Comparison of ENCODE assay signal across 7 cellular contexts in genomic region chr3:173529062-173529711, GRCh38.
A peak's percentile ranks its signal among the peaks of the same experiment; 100 is the strongest.
DNase-seq lines count a peak whose midpoint lies in the region; ATAC-seq and TF ChIP-seq lines count a peak whose summit lies in the region.

No MANE protein-coding gene starts in this region.

- POLR2A ChIA-PET in HEK293 (lab: Yijun Ruan, JAX): no interaction called here

- H3K4me3 ChIP-seq in HEK293 (ENCODE audit: low read depth, low read length): no peak overlapping the region
- no peak overlapping the region for H3K4me3 ChIP-seq in thyroid gland (replicated peaks in 1 of 3)
- H3K4me3 ChIP-seq in heart right ventricle: no peak overlapping the region

- CTCF ChIA-PET in HEK293 (lab: Yijun Ruan, JAX): interaction anchor here (0.6 to 2.2 kb wide), 7 partner anchors 14 to 655 kb away, joined by 3 to 7 read pairs (median 3); no protein-coding TSS in a partner anchor

- H3K27me3 ChIP-seq in thyroid gland (no peaks in the 10 kb centered on the region), heart right ventricle (no peaks in the 10 kb centered on the region)

- WGBS in thyroid gland, 2 donors: 36 to 49% methylated on average over 8 of the region's 8 CpGs
- 47 to 50% methylated on average over 8 of the region's 8 CpGs for WGBS in heart right ventricle, 2 donors

- H3K9me3 ChIP-seq in HEK293 (ENCODE audit: control insufficient read depth, insufficient read depth, low read depth, low read length) (no peaks in the 10 kb centered on the region), thyroid gland (no peaks in the 10 kb centered on the region), heart right ventricle (peaks cover 0 to 51% (median 20%) of the 10 kb centered on the region in 11 donors)

- H3K27ac ChIP-seq in HEK293 (ENCODE audit: extremely low read depth, low read depth, low read length): no peak overlapping the region
- H3K27ac ChIP-seq in thyroid gland: no peak overlapping the region
- H3K27ac ChIP-seq in heart right ventricle: no peak overlapping the region

- no peak for TF ChIP-seq POLR2A in thyroid gland (IDR thresholded peaks at IDR 0.05)

- peak; percentile 15 for DNase-seq in M059J (ENCODE audit: low read depth)
- DNase-seq in cerebellar cortex (ENCODE audit: low spot score): peak; percentile 31
- peak; percentile 37 to 52 for DNase-seq in thyroid gland
- DNase-seq in NCI-H2196 (lab: John Stamatoyannopoulos, UW; ENCODE audit: unreplicated experiment): no peak
- DNase-seq in heart right ventricle: no peak

- H3K4me1 ChIP-seq in HEK293 (ENCODE audit: control insufficient read depth, insufficient read depth, low read length) (no peaks in the 10 kb centered on the region), thyroid gland (no peaks in the 10 kb centered on the region), heart right ventricle (no peaks in the 10 kb centered on the region)

- TF ChIP-seq CTCF in HEK293 (tag by site-specific recombination; IDR thresholded peaks at IDR 0.05) (no peak), thyroid gland (IDR thresholded peaks at IDR 0.05) (peak; percentile 43 to 80 (median 58)), heart right ventricle (IDR thresholded peaks at IDR 0.05) (peak in 1 of 9 donors; percentile 8)

- intact Hi-C loops in thyroid gland (cut with DNase I): no loop called here
- intact Hi-C loops in heart right ventricle (cut with DNase I): no loop called here

- ATAC-seq in GM18508 (IDR thresholded peaks at IDR 0.05; ENCODE audit: insufficient read depth, unreplicated experiment): peak; percentile 67
- no peak for ATAC-seq in heart right ventricle

- no peaks in the 10 kb centered on the region for H3K36me3 ChIP-seq in HEK293 (ENCODE audit: control insufficient read depth in 2 of 2, insufficient read depth in 1 of 2, low read length in 2 of 2)
- no peaks in the 10 kb centered on the region for H3K36me3 ChIP-seq in thyroid gland
- H3K36me3 ChIP-seq in heart right ventricle: no peaks in the 10 kb centered on the region

TF ChIP-seq in HEK293, 187 proteins besides CTCF, POLR2A, EP300 and RAD21:
- peak; percentile 42 for TF ChIP-seq ZNF654 (tag by site-specific recombination; IDR thresholded peaks at IDR 0.05; ENCODE audit: low read depth)
- no peak for TF ChIP-seq ZNF776 (tag by site-specific recombination; IDR thresholded peaks at IDR 0.05; ENCODE audit: borderline replicate concordance)

Comparison
In these comparisons a context has a peak if more than half of its experiments do, and no peak if none do; other contexts are left out.
1. DNase-seq: peak in M059J (single experiment), cerebellar cortex (single experiment) and thyroid gland (2 of 2); none in NCI-H2196 (single experiment) and heart right ventricle (0 of 2).